Comparison of ENCODE assay signal across 8 cellular contexts in genomic region chr6:29887330-29887818, GRCh38. TPM values are rescaled to one million over a fixed set of nuclear protein-coding genes. Genes with fewer than 3 reads are reported as not detected.
DNase-seq lines count a peak whose midpoint lies in the region; ATAC-seq and TF ChIP-seq lines count a peak whose summit lies in the region.

No MANE protein-coding gene starts in this region.

- TF ChIP-seq RAD21 in neural cell (conservative IDR thresholded peaks at IDR 0.05): no peak

- peaks cover 20% of the 10 kb centered on the region for H3K4me1 Mint-ChIP-seq in activated T-cell treated with anti-CD3 and anti-CD28 coated beads, Interleukin-2, amount 50 U/mL, for 4 hours (ENCODE audit: low read depth)

- H3K27me3 ChIP-seq in HUES64 (ENCODE audit: insufficient read depth, low read length): peaks cover 39% of the 10 kb centered on the region
- H3K27me3 ChIP-seq in neural cell (ENCODE audit: insufficient read depth, low read depth, low read length): peaks cover 30% of the 10 kb centered on the region

- WGBS in HUES64: 7% methylated on average over 27 of the region's 28 CpGs

- peaks cover 10% of the 10 kb centered on the region for H3K9me3 Mint-ChIP-seq in activated T-cell treated with anti-CD3 and anti-CD28 coated beads, Interleukin-2, amount 50 U/mL, for 4 hours

- H3K4me3 Mint-ChIP-seq in activated T-cell treated with anti-CD3 and anti-CD28 coated beads, Interleukin-2, amount 50 U/mL, for 4 hours: peak overlapping the region; percentile 87

- H3K36me3 ChIP-seq in HUES64 (ENCODE audit: insufficient read depth, low read length) (no peaks in the 10 kb centered on the region), neural cell (ENCODE audit: insufficient read depth, low read length) (no peaks in the 10 kb centered on the region)

- no peaks in the 10 kb centered on the region for H3K4me1 ChIP-seq in HUES64 (ENCODE audit: insufficient read depth, low read length)

- peaks cover 10% of the 10 kb centered on the region for H3K36me3 Mint-ChIP-seq in activated T-cell treated with anti-CD3 and anti-CD28 coated beads, Interleukin-2, amount 50 U/mL, for 4 hours (ENCODE audit: insufficient read depth)

- H3K9me2 ChIP-seq in neural cell (ENCODE audit: insufficient read depth, low read length): no peaks in the 10 kb centered on the region

- TF ChIP-seq EP300 in neural cell (conservative IDR thresholded peaks at IDR 0.05; ENCODE audit: poor library complexity, severe bottlenecking): no peak

- no peak for TF ChIP-seq CTCF in fibroblast of mammary gland (conservative IDR thresholded peaks at IDR 0.05; ENCODE audit: control insufficient read depth, insufficient read depth, low read depth, low read length)
- TF ChIP-seq CTCF in neural cell (IDR thresholded peaks at IDR 0.05; ENCODE audit: poor library complexity, severe bottlenecking): no peak

- DNase-seq in C1 segment of cervical spinal cord (lab: John Stamatoyannopoulos, UW) (peak in 8 of 14 donors; percentile 12 to 65 (median 28)), fibroblast of mammary gland (ENCODE audit: low read depth) (peak; percentile 21), cortex of kidney (lab: John Stamatoyannopoulos, UW) (no peak), putamen (ENCODE audit: low spot score) (no peak)
- peak; percentile 28 for DNase-seq in activated T-cell treated with anti-CD3 and anti-CD28 coated beads, Interleukin-2, amount 50 U/mL, for 4 hours

- no peaks in the 10 kb centered on the region for H3F3A ChIP-seq in neural cell (ENCODE audit: insufficient read depth, low read length, poor library complexity, severe bottlenecking)

- no peaks in the 10 kb centered on the region for H4K20me1 ChIP-seq in neural cell (ENCODE audit: insufficient read depth)

- no peaks in the 10 kb centered on the region for H3K79me2 ChIP-seq in neural cell (replicated peaks; ENCODE audit: insufficient read depth, low read length)

- H3K9me3 ChIP-seq in HUES64 (ENCODE audit: insufficient read depth, low read depth, low read length) (no peaks in the 10 kb centered on the region; the same call in 1 of the 2 replicates), neural cell (ENCODE audit: low read length) (no peaks in the 10 kb centered on the region)

- no peak overlapping the region for H3K4me2 ChIP-seq in neural cell (ENCODE audit: low read length)

- no peak overlapping the region for H2AFZ ChIP-seq in neural cell (ENCODE audit: low read depth, low read length)

- H3K4me3 ChIP-seq in HUES64 (ENCODE audit: low read length) (peak overlapping the region; percentile 54), fibroblast of mammary gland (ENCODE audit: control insufficient read depth, low read depth, low read length) (peak overlapping the region; percentile 49), neural cell (ENCODE audit: low read length) (peak overlapping the region; percentile 53)

- H3K27me3 Mint-ChIP-seq in activated T-cell treated with anti-CD3 and anti-CD28 coated beads, Interleukin-2, amount 50 U/mL, for 4 hours (ENCODE audit: low read depth): no peaks in the 10 kb centered on the region

- ATAC-seq in GM21367 (IDR thresholded peaks at IDR 0.05; ENCODE audit: unreplicated experiment): peak; percentile 37
- ATAC-seq in activated T-cell treated with anti-CD3 and anti-CD28 coated beads, Interleukin-2, amount 50 U/mL, for 4 hours: peak; percentile 17 to 41

- H3K27ac ChIP-seq in HUES64 (ENCODE audit: low read depth, low read length) (no peak overlapping the region), neural cell (ENCODE audit: low read length) (no peak overlapping the region)

- H3K9ac ChIP-seq in HUES64 (ENCODE audit: low read depth, low read length): no peak overlapping the region
- no peak overlapping the region for H3K9ac ChIP-seq in neural cell (ENCODE audit: low read length)

TF ChIP-seq in neural cell, 6 proteins besides CTCF, POLR2A, EP300 and RAD21:
- TF ChIP-seq TAF1 (IDR thresholded peaks at IDR 0.05; ENCODE audit: low read depth): no peak
- no peak for TF ChIP-seq POLR2AphosphoS5 (IDR thresholded peaks at IDR 0.05)
- TF ChIP-seq EZH2 (IDR thresholded peaks at IDR 0.05; ENCODE audit: borderline replicate concordance, insufficient read depth, low read length, poor library complexity, severe bottlenecking): no peak
- TF ChIP-seq SMC3 (conservative IDR thresholded peaks at IDR 0.05; ENCODE audit: poor library complexity): no peak
- no peak for TF ChIP-seq MXI1 (conservative IDR thresholded peaks at IDR 0.05; ENCODE audit: poor library complexity, severe bottlenecking)
- TF ChIP-seq REST (IDR thresholded peaks at IDR 0.05; ENCODE audit: borderline replicate concordance): no peak
TF ChIP-seq in neural cell: peak in this region for 0.

RNA-seq across cellular contexts. Expression of gene HLA-A, which starts 55.0 kb away (rescaled TPM):
- polyA plus RNA-seq in HUES64 (2013, experiment 1 of 2): 60.5 TPM
- 66.8 TPM for polyA plus RNA-seq in HUES64 (2013, experiment 2 of 2)
- total RNA-seq in activated T-cell treated with anti-CD3 and anti-CD28 coated beads, Interleukin-2, amount 50 U/mL, for 4 hours: 1,000 to 10,000 TPM; 1,247 to 1,756 (median 1,527) TPM
- polyA plus RNA-seq in neural cell: 47.6 and 58.7 TPM in 2 replicates
- polyA minus RNA-seq in neural cell: 19.7 and 25.8 TPM in 2 replicates

RNA-seq across cellular contexts. Expression of gene HLA-G, which starts 59.7 kb away (rescaled TPM):
- 0.65 TPM for polyA plus RNA-seq in HUES64 (2013, experiment 1 of 2)
- polyA plus RNA-seq in HUES64 (2013, experiment 2 of 2): 1.3 TPM
- total RNA-seq in activated T-cell treated with anti-CD3 and anti-CD28 coated beads, Interleukin-2, amount 50 U/mL, for 4 hours: 1 to 10 TPM in 1 of 3 donors, not detected in 2; 1.1 TPM
- not detected in 2 replicates for polyA plus RNA-seq in neural cell
- not detected in 2 replicates for polyA minus RNA-seq in neural cell

Comparison
In these comparisons a context has a peak if more than half of its experiments do, and no peak if none do; other contexts are left out.
1. DNase-seq: peak in C1 segment of cervical spinal cord (8 of 14), activated T-cell treated with anti-CD3 and anti-CD28 coated beads, Interleukin-2, amount 50 U/mL, for 4 hours (single experiment) and fibroblast of mammary gland (single experiment); none in cortex of kidney (single experiment) and putamen (single experiment).
2. Peak in every context shown above with its lines, with median percentiles within 50 percentile points of each other: H3K4me3 ChIP-seq.